In the genomic region with DNA sequence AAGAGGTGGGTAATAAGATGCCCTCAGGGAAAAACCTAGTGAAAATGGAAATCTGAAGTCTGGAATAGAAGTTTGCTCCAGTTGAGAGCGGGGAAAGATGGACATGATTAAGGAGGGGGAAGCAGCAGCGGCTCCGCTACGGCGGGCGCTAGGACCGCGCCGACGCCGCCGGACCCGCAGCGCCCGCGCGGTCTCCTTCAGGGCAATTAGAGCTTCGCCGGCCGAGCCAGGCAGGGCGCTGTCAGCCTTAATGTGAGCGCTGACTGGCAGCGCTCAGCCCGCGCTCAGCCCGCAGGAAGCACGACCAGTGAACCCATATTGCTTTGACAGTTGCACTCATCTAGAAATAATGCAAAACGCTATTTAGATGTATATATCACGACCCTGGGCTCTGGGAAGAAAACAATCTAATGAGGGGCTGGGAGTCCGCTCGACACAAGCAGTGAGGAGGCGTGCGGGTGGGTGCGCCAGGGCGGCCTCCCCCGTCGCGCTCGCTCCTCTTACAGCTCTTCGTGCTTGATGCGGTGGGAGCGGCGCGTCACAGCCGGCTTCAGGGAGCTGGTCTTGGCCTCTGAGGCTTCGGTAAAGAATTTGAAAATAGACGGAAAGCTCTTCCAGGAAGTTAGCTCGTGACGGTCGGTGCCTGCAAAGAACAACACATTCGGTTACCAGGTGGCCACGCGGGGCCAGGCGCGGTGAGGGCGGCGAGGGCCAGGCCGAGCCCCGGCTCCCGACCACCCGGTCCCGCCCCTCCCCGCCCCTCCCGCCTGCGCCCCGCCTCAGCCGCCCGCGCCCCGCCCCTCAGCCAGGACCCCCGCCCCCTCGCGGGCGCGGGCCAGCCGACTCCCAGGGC, we compare ENCODE assay signal across 8 cellular contexts.
A peak's percentile ranks its signal among the peaks of the same experiment; 100 is the strongest.
DNase-seq lines count a peak whose midpoint lies in the region; ATAC-seq lines count a peak whose summit lies in the region.

No MANE protein-coding gene starts in this region.

- ATAC-seq in GM18867 (IDR thresholded peaks at IDR 0.05; ENCODE audit: unreplicated experiment) (peak; percentile 99), HG03064 (IDR thresholded peaks at IDR 0.05; ENCODE audit: low read depth, unreplicated experiment) (peak; percentile 98)

- DNase-seq in AG08396 (ENCODE audit: low spot score) = peak; percentile 83
- DNase-seq in NCI-H2081 (lab: John Stamatoyannopoulos, UW) = peak; percentile 69 to 84
- peak; percentile 77 for DNase-seq in UCSD-AML1 (lab: John Stamatoyannopoulos, UW; ENCODE audit: unreplicated experiment)
- DNase-seq in cerebellar nuclear complex (lab: John Stamatoyannopoulos, UW) = peak; percentile 36 to 69
- peak; percentile 61 for DNase-seq in kidney glomerular epithelial cell (lab: John Stamatoyannopoulos, UW)
- DNase-seq in stimulated activated CD4-positive, alpha-beta T cell treated with anti-CD3 and anti-CD28 coated beads, Interleukin-15, amount 100 ng/mL, for 24 hours = peak; percentile 71

Comparison
In these comparisons a context has a peak if more than half of its experiments do, and no peak if none do; other contexts are left out.
1. Peak in every context shown above with its lines: DNase-seq and ATAC-seq.